22 cellular contexts compared by ENCODE assay signal in the genomic region with DNA sequence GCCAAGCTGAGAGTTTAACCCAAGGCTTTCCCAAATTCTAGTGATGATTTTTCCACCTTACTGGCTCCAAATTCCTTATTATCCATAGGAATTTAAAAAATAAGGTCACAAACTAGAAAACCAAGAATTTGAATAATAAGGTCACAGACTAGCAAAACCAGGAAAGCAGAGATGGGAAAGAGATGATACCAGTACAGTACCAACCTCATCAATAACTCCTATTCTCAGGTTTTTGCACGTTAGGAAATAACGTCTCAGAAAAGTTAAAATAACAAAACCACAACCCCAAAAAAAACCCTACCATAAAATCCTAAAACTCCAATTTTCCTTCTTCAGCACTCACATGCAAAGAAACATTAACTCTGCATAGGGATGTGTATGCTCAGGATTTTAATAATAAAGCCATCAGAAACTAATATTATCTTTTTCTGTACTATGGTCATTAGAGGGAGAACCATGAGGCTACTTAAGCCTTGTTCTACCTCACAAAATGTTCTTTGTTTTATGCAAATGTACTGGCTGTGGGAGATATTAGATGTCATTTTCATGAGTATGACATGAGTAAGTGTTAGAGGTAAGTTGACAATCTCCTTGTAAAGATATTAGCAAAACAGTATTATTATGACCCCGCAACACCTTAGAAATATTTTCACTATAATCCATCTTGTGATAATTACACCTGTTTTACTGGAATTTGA. TPM values are rescaled to one million over a fixed set of nuclear protein-coding genes. Genes with fewer than 3 reads are reported as not detected.
DNase-seq lines count a peak whose midpoint lies in the region; ATAC-seq, FAIRE-seq and TF ChIP-seq lines count a peak whose summit lies in the region.
"Had no signal": no experiment of that assay in that cellular context is flagged by ENCODE, and none has a peak within 500 bp of the region (broad histone marks: within the 10 kb centered on the region; RNA-seq: fewer than 3 reads in every experiment).

No MANE protein-coding gene starts in this region.

- in situ Hi-C loops in HepG2 (cut with HindIII; ENCODE audit: extremely low pct_ligation_motif_present, low pct_unique_long_range_greater_than_20kb): no loop called here

- H3K27ac Mint-ChIP-seq in activated CD8-positive, alpha-beta T cell treated with anti-CD3 and anti-CD28 coated beads for 36 hours: peak overlapping the region; percentile 96
- no peak overlapping the region for H3K27ac Mint-ChIP-seq in activated CD8-positive, alpha-beta T cell treated with anti-CD3 and anti-CD28 coated beads, Interleukin-2, amount 10 ng/mL, durations not matched to agents 7 days and 5 days
- peak overlapping the region; percentile 63 for H3K27ac Mint-ChIP-seq in stimulated activated memory B cell treated with anti-CD40 and anti-IgM and Interleukin-4, amounts not matched to agents 10 μg/mL and 1 μg/mL and 100 μg/mL, for 72 hours

- TF ChIP-seq POLR2A in HepG2 (IDR thresholded peaks at IDR 0.05; ENCODE audit: insufficient read depth in 1 of 2, low read depth in 2 of 2, low read length in 2 of 2): no peak

- no peak overlapping the region for H3K27ac ChIP-seq in HepG2 (ENCODE audit: extremely low read length, insufficient read depth, low read length)
- H3K27ac ChIP-seq: BLaER1 treated with 17β-estradiol and CSF1 and Interleukin-3, amounts not matched to agents 10 nM and 100 nM; cardiac muscle cell had no signal

- CTCF ChIA-PET in activated CD8-positive, alpha-beta T cell treated with anti-CD3 and anti-CD28 coated beads for 36 hours (lab: Charles Lee): interaction anchor here (1.2 to 2.7 kb wide), 4 partner anchors 9 to 187 kb away, joined by 3 to 9 read pairs (median 3); no protein-coding TSS in a partner anchor
- CTCF ChIA-PET in activated CD8-positive, alpha-beta T cell treated with anti-CD3 and anti-CD28 coated beads, Interleukin-2, amount 10 ng/mL, durations not matched to agents 7 days and 5 days (lab: Charles Lee): interaction anchor here (0.9 to 2.8 kb wide), 3 partner anchors 10 to 187 kb away, joined by 3 to 10 read pairs (median 8); no protein-coding TSS in a partner anchor
- CTCF ChIA-PET in HepG2 (lab: Yijun Ruan, JAX; ENCODE audit: low intra/inter-chr PET ratio, low total read pairs): no interaction called here

- H3K9me3 ChIP-seq in HepG2 (ENCODE audit: low read length): no peaks in the 10 kb centered on the region

- intact Hi-C loops in activated CD8-positive, alpha-beta T cell treated with anti-CD3 and anti-CD28 coated beads for 36 hours (cut with micrococcal nuclease): loop anchor here (5.0 kb wide), 1 partner anchor 59 kb away; no protein-coding TSS in a partner anchor
- intact Hi-C loops in HepG2 (cut with micrococcal nuclease; ENCODE audit: unreplicated experiment): no loop called here

- no peak overlapping the region for H3K4me3 ChIP-seq in HepG2 (replicated peaks in 1 of 3; ENCODE audit: insufficient read depth in 1 of 3, low read depth in 2 of 3, low read length in 3 of 3)
- H3K4me3 ChIP-seq: BLaER1 treated with 17β-estradiol and CSF1 and Interleukin-3, amounts not matched to agents 10 nM and 100 nM; cardiac muscle cell had no signal

- H3K9ac ChIP-seq in HepG2 (ENCODE audit: insufficient read depth, low read depth, low read length): no peak overlapping the region
- H3K9ac ChIP-seq: BLaER1 treated with 17β-estradiol and CSF1 and Interleukin-3, amounts not matched to agents 10 nM and 100 nM had no signal

- no peak overlapping the region for H3K4me2 ChIP-seq in HepG2 (ENCODE audit: low read depth, low read length)
- H3K4me2 ChIP-seq: BLaER1 treated with 17β-estradiol and CSF1 and Interleukin-3, amounts not matched to agents 10 nM and 100 nM had no signal

- no peak overlapping the region for H2AFZ ChIP-seq in HepG2 (ENCODE audit: low read length)

- peaks cover 10% of the 10 kb centered on the region for H3K4me1 ChIP-seq in HepG2 (ENCODE audit: insufficient read depth, low read length)

- H3K4me1 Mint-ChIP-seq in activated CD8-positive, alpha-beta T cell treated with anti-CD3 and anti-CD28 coated beads for 36 hours (ENCODE audit: low read depth): peaks cover 66% of the 10 kb centered on the region
- H3K4me1 Mint-ChIP-seq in activated CD8-positive, alpha-beta T cell treated with anti-CD3 and anti-CD28 coated beads, Interleukin-2, amount 10 ng/mL, durations not matched to agents 7 days and 5 days (ENCODE audit: low read depth): peaks cover 13% of the 10 kb centered on the region
- peaks cover 27% of the 10 kb centered on the region for H3K4me1 Mint-ChIP-seq in stimulated activated memory B cell treated with anti-CD40 and anti-IgM and Interleukin-4, amounts not matched to agents 10 μg/mL and 1 μg/mL and 100 μg/mL, for 72 hours

- no peak for FAIRE-seq in HepG2 (lab: Jason Lieb, UNC)
- FAIRE-seq: endometrium, H1, urothelium cell line had no signal

- H3K27me3 Mint-ChIP-seq in activated CD8-positive, alpha-beta T cell treated with anti-CD3 and anti-CD28 coated beads for 36 hours: no peaks in the 10 kb centered on the region
- H3K27me3 Mint-ChIP-seq in activated CD8-positive, alpha-beta T cell treated with anti-CD3 and anti-CD28 coated beads, Interleukin-2, amount 10 ng/mL, durations not matched to agents 7 days and 5 days (ENCODE audit: low read depth): no peaks in the 10 kb centered on the region
- H3K27me3 Mint-ChIP-seq in stimulated activated memory B cell treated with anti-CD40 and anti-IgM and Interleukin-4, amounts not matched to agents 10 μg/mL and 1 μg/mL and 100 μg/mL, for 72 hours: no peaks in the 10 kb centered on the region

- H3K4me3 Mint-ChIP-seq in activated CD8-positive, alpha-beta T cell treated with anti-CD3 and anti-CD28 coated beads for 36 hours: no peak overlapping the region
- no peak overlapping the region for H3K4me3 Mint-ChIP-seq in activated CD8-positive, alpha-beta T cell treated with anti-CD3 and anti-CD28 coated beads, Interleukin-2, amount 10 ng/mL, durations not matched to agents 7 days and 5 days
- H3K4me3 Mint-ChIP-seq in stimulated activated memory B cell treated with anti-CD40 and anti-IgM and Interleukin-4, amounts not matched to agents 10 μg/mL and 1 μg/mL and 100 μg/mL, for 72 hours: no peak overlapping the region

- no peak for TF ChIP-seq RAD21 in HepG2 (CRISPR knock-in tag; IDR thresholded peaks at IDR 0.05)

- H4K20me1 ChIP-seq in HepG2 (ENCODE audit: insufficient read depth, low read length): no peaks in the 10 kb centered on the region
- H4K20me1 ChIP-seq: BLaER1 treated with 17β-estradiol and CSF1 and Interleukin-3, amounts not matched to agents 10 nM and 100 nM had no signal

- BruUV-seq in HepG2 (replicated peaks; lab: Mats Ljungman, UMichigan): no TSS peak

- no peaks in the 10 kb centered on the region for H3K79me2 ChIP-seq in HepG2 (ENCODE audit: insufficient read depth, low read length)

- no peaks in the 10 kb centered on the region; a peak in 2 of 5 replicates for H3K27me3 ChIP-seq in HepG2 (ENCODE audit: control insufficient read depth in 1 of 2, insufficient read depth in 2 of 2, low read length in 2 of 2)
- H3K27me3 ChIP-seq: BLaER1 treated with 17β-estradiol and CSF1 and Interleukin-3, amounts not matched to agents 10 nM and 100 nM; cardiac muscle cell had no signal

- H3K9me3 Mint-ChIP-seq in activated CD8-positive, alpha-beta T cell treated with anti-CD3 and anti-CD28 coated beads for 36 hours: peaks cover 15% of the 10 kb centered on the region
- peaks cover 4% of the 10 kb centered on the region for H3K9me3 Mint-ChIP-seq in activated CD8-positive, alpha-beta T cell treated with anti-CD3 and anti-CD28 coated beads, Interleukin-2, amount 10 ng/mL, durations not matched to agents 7 days and 5 days (ENCODE audit: insufficient read depth)
- H3K9me3 Mint-ChIP-seq in stimulated activated memory B cell treated with anti-CD40 and anti-IgM and Interleukin-4, amounts not matched to agents 10 μg/mL and 1 μg/mL and 100 μg/mL, for 72 hours: peaks cover 7% of the 10 kb centered on the region

- TF ChIP-seq EP300 in HepG2 (IDR thresholded peaks at IDR 0.05; ENCODE audit: low read depth in 2 of 2, low read length in 2 of 2) (no peak), HepG2 (CRISPR knock-in tag; IDR thresholded peaks at IDR 0.05; ENCODE audit: borderline replicate concordance) (no peak)

- TF ChIP-seq CTCF in activated CD8-positive, alpha-beta T cell treated with anti-CD3 and anti-CD28 coated beads for 36 hours (IDR thresholded peaks at IDR 0.05): no peak
- TF ChIP-seq CTCF in HepG2 (CRISPR knock-in tag; IDR thresholded peaks at IDR 0.05): no peak

- DNase-seq in activated CD8-positive, alpha-beta T cell treated with anti-CD3 and anti-CD28 coated beads for 36 hours: no peak
- no peak for DNase-seq in activated CD8-positive, alpha-beta T cell treated with anti-CD3 and anti-CD28 coated beads, Interleukin-2, amount 10 ng/mL, durations not matched to agents 7 days and 5 days
- DNase-seq in HepG2 (ENCODE audit: low spot score) (no peak), UCSD-AML1 (lab: John Stamatoyannopoulos, UW; ENCODE audit: unreplicated experiment) (no peak)
- DNase-seq: amygdala, Calu3, kidney glomerular epithelial cell, NCI-H1694, NCI-H2171 treated with DMSO at 0.1 percent for 48 hours, NCI-H748 treated with DMSO at 0.1 percent for 48 hours, occipital lobe, SHP77 treated with DMSO at 0.1 percent for 48 hours, substantia nigra had no signal

- peaks cover 13% of the 10 kb centered on the region for H3K36me3 Mint-ChIP-seq in activated CD8-positive, alpha-beta T cell treated with anti-CD3 and anti-CD28 coated beads for 36 hours (ENCODE audit: low read depth)
- H3K36me3 Mint-ChIP-seq in activated CD8-positive, alpha-beta T cell treated with anti-CD3 and anti-CD28 coated beads, Interleukin-2, amount 10 ng/mL, durations not matched to agents 7 days and 5 days (ENCODE audit: low read depth): peaks cover 3% of the 10 kb centered on the region
- H3K36me3 Mint-ChIP-seq in stimulated activated memory B cell treated with anti-CD40 and anti-IgM and Interleukin-4, amounts not matched to agents 10 μg/mL and 1 μg/mL and 100 μg/mL, for 72 hours: peaks cover 4% of the 10 kb centered on the region

- peak; percentile 88 for ATAC-seq in activated CD8-positive, alpha-beta T cell treated with anti-CD3 and anti-CD28 coated beads for 36 hours
- ATAC-seq in activated CD8-positive, alpha-beta T cell treated with anti-CD3 and anti-CD28 coated beads, Interleukin-2, amount 10 ng/mL, durations not matched to agents 7 days and 5 days: no peak
- ATAC-seq in GM18870 (IDR thresholded peaks at IDR 0.05; ENCODE audit: unreplicated experiment): peak; percentile 58
- ATAC-seq in HG03045 (IDR thresholded peaks at IDR 0.05; ENCODE audit: unreplicated experiment): peak; percentile 52
- ATAC-seq in stimulated activated memory B cell treated with anti-CD40 and anti-IgM and Interleukin-4, amounts not matched to agents 10 μg/mL and 1 μg/mL and 100 μg/mL, for 72 hours: peak; percentile 36
- no peak for ATAC-seq in HG03039 (IDR thresholded peaks at IDR 0.05; ENCODE audit: unreplicated experiment)
- ATAC-seq in HepG2: no peak

- no peaks in the 10 kb centered on the region for H3K36me3 ChIP-seq in HepG2 (replicated peaks in 1 of 2; ENCODE audit: control insufficient read depth in 1 of 2, insufficient read depth in 2 of 2, low read length in 2 of 2)
- H3K36me3 ChIP-seq: BLaER1 treated with 17β-estradiol and CSF1 and Interleukin-3, amounts not matched to agents 10 nM and 100 nM; cardiac muscle cell had no signal

- 62% methylated on average over 3 of the region's 3 CpGs for WGBS in HepG2 (ENCODE audit: low lambda C conversion rate)

- POLR2A ChIA-PET in activated CD8-positive, alpha-beta T cell treated with anti-CD3 and anti-CD28 coated beads for 36 hours (lab: Charles Lee): interaction anchor here (0.7 to 2.4 kb wide), 8 partner anchors 10 to 159 kb away, joined by 3 to 14 read pairs (median 6); partner anchors contain the start of genes EED and PICALM
- POLR2A ChIA-PET in activated CD8-positive, alpha-beta T cell treated with anti-CD3 and anti-CD28 coated beads, Interleukin-2, amount 10 ng/mL, durations not matched to agents 7 days and 5 days (lab: Charles Lee): interaction anchor here (1.1 kb wide), 1 partner anchor 9 kb away, joined by 3 read pairs; no protein-coding TSS in a partner anchor
- POLR2A ChIA-PET in HepG2 (lab: Yijun Ruan, JAX): no interaction called here

RNA-seq across cellular contexts. Expression of gene EED, which starts 16.1 kb away (rescaled TPM):
- total RNA-seq in activated CD8-positive, alpha-beta T cell treated with anti-CD3 and anti-CD28 coated beads for 36 hours: 100 to 1,000 TPM; 114 to 117 TPM
- 10 to 100 TPM; 44.8 to 48.3 TPM for total RNA-seq in activated CD8-positive, alpha-beta T cell treated with anti-CD3 and anti-CD28 coated beads, Interleukin-2, amount 10 ng/mL, durations not matched to agents 7 days and 5 days
- 28.4 and 39.7 TPM in 2 replicates for total RNA-seq in HepG2 (2016; rRNA removed; fragmentation: Illumina TruSeq; extraction: Trizol)
- total RNA-seq in HepG2 (2016; cell fraction: cytosol; rRNA removed; fragmentation: Illumina TruSeq; extraction: Trizol; ENCODE audit: low read depth): 9.2 and 9.8 TPM in 2 replicates
- total RNA-seq in HepG2 (2016; cell fraction: insoluble cytoplasmic fraction; rRNA removed; fragmentation: Illumina TruSeq; extraction: Trizol): 30.2 and 38.4 TPM in 2 replicates
- 9.8 and 12.4 TPM in 2 replicates for total RNA-seq in HepG2 (2016; cell fraction: membrane; rRNA removed; fragmentation: Illumina TruSeq; extraction: Trizol)
- 43.4 and 44.1 TPM in 2 replicates for total RNA-seq in HepG2 (2016; cell fraction: nucleus; rRNA removed; fragmentation: Illumina TruSeq; extraction: Trizol)
- polyA plus RNA-seq in HepG2 (2011; rRNA removed): 8.9 and 11.0 TPM in 2 replicates
- polyA plus RNA-seq in HepG2 (2011; cell fraction: cytosol; rRNA removed): 3.7 and 4.4 TPM in 2 replicates
- polyA plus RNA-seq in HepG2 (2011; cell fraction: nucleus; rRNA removed): 10.7 and 10.8 TPM in 2 replicates
- polyA plus RNA-seq in HepG2 (2012): 11.9 and 16.4 TPM in 2 replicates
- 2.1 and 2.5 TPM in 2 replicates for polyA plus RNA-seq in HepG2 (2016; cell fraction: cytosol; fragmentation: Illumina TruSeq; extraction: Trizol; ENCODE audit: low read depth)
- polyA plus RNA-seq in HepG2 (2016; cell fraction: insoluble cytoplasmic fraction; fragmentation: Illumina TruSeq; extraction: Trizol; ENCODE audit: low read depth): 28.4 and 29.1 TPM in 2 replicates
- polyA plus RNA-seq in HepG2 (2016; cell fraction: membrane; fragmentation: Illumina TruSeq; extraction: Trizol; ENCODE audit: low read depth): 3.5 and 4.2 TPM in 2 replicates
- 38.4 and 40.2 TPM in 2 replicates for polyA plus RNA-seq in HepG2 (2016; cell fraction: nucleus; fragmentation: Illumina TruSeq; extraction: Trizol; ENCODE audit: insufficient read depth, low read depth)
- 4.5 and 20.2 TPM in 2 replicates for polyA minus RNA-seq in HepG2 (2011; rRNA and poly(A)+ RNA removed; ENCODE audit: low replicate concordance)
- 4.9 and 5.7 TPM in 2 replicates for polyA minus RNA-seq in HepG2 (2011; cell fraction: cytosol; rRNA and poly(A)+ RNA removed)
- 48.0 and 61.4 TPM in 2 replicates for polyA minus RNA-seq in HepG2 (2011; cell fraction: nucleus; rRNA and poly(A)+ RNA removed)

Comparison
In these comparisons a context has a peak if more than half of its experiments do, and no peak if none do; other contexts are left out.
1. ATAC-seq: peak in activated CD8-positive, alpha-beta T cell treated with anti-CD3 and anti-CD28 coated beads for 36 hours (single experiment), GM18870 (single experiment), HG03045 (single experiment) and stimulated activated memory B cell treated with anti-CD40 and anti-IgM and Interleukin-4, amounts not matched to agents 10 μg/mL and 1 μg/mL and 100 μg/mL, for 72 hours (single experiment); none in activated CD8-positive, alpha-beta T cell treated with anti-CD3 and anti-CD28 coated beads, Interleukin-2, amount 10 ng/mL, durations not matched to agents 7 days and 5 days (single experiment), HG03039 (single experiment) and HepG2 (single experiment).